ENCODE assay signal across 1 cellular context in the genomic region with DNA sequence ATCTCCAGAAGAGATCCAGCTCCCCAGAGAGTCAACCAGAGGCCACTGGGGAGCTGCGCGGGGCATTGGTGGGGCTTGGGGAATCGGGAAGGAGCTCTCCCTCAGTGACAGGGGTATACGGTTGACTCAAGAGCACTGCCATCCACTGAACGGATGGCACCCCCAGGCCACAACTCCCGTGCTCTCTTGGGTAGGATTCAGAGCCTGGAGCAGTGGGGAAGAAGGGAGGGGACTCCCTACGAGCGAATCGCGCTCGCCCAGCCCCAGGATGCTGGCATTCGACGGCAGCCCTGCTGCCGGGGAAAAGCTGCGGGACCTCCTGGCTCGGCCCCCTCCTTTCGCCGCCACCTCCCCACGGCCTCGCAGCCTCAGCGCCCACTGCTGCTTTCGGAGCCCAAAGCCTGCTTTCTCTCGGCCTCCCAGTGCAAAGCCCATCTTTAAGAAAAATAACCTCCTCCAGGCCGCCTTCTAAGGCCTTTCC.
TF ChIP-seq lines count a peak whose summit lies in the region.

No MANE protein-coding gene starts in this region.

TF ChIP-seq in K562, 482 proteins besides CTCF, POLR2A, EP300 and RAD21:
- peak; percentile 63; the same call in 1 of the 2 replicates for TF ChIP-seq NCOA6 (IDR thresholded peaks at IDR 0.05)
- TF ChIP-seq, protein P1, sequence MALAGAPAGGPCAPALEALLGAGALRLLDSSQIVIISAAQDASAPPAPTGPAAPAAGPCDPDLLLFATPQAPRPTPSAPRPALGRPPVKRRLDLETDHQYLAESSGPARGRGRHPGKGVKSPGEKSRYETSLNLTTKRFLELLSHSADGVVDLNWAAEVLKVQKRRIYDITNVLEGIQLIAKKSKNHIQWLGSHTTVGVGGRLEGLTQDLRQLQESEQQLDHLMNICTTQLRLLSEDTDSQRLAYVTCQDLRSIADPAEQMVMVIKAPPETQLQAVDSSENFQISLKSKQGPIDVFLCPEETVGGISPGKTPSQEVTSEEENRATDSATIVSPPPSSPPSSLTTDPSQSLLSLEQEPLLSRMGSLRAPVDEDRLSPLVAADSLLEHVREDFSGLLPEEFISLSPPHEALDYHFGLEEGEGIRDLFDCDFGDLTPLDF (CRISPR knock-in tag; IDR thresholded peaks at IDR 0.05) = no peak
- no peak for TF ChIP-seq TCF7L2 (IDR thresholded peaks at IDR 0.05; ENCODE audit: low read depth, low read length)
TF ChIP-seq in K562: peak in this region for 1.
